Comparison of ENCODE assay signal across 14 cellular contexts in genomic region chr1:161171191-161171590, GRCh38. TPM values are rescaled to one million over a fixed set of nuclear protein-coding genes. Genes with fewer than 3 reads are reported as not detected.
A peak's percentile ranks its signal among the peaks of the same experiment; 100 is the strongest.
DNase-seq lines count a peak whose midpoint lies in the region; ATAC-seq, FAIRE-seq and TF ChIP-seq lines count a peak whose summit lies in the region.
"Had no signal": no experiment of that assay in that cellular context is flagged by ENCODE, and none has a peak within 500 bp of the region (broad histone marks: within the 10 kb centered on the region; RNA-seq: fewer than 3 reads in every experiment).

No MANE protein-coding gene starts in this region.

- peak; percentile 29 to 51 (median 46); a peak in 5 of 6 replicates for TF ChIP-seq CTCF in HCT116 (IDR thresholded peaks at IDR 0.05 in 2 of 3, conservative IDR thresholded peaks at IDR 0.05 in 1 of 3; ENCODE audit: borderline replicate concordance in 1 of 3, insufficient read depth in 1 of 3, low read depth in 2 of 3, low read length in 2 of 3)
- TF ChIP-seq CTCF in astrocyte of the cerebellum (IDR thresholded peaks at IDR 0.05; ENCODE audit: low read depth, low read length, missing control alignments): peak; percentile 23
- TF ChIP-seq CTCF in neural crest cell (conservative IDR thresholded peaks at IDR 0.05): no peak
- no peak for TF ChIP-seq CTCF in kidney (IDR thresholded peaks at IDR 0.05; ENCODE audit: borderline replicate concordance, extremely low read depth, insufficient read depth)

- no peak overlapping the region for H2AFZ ChIP-seq in HCT116 (ENCODE audit: low read depth, low read length, poor library complexity, severe bottlenecking)

- RAD21 ChIA-PET in HCT116 (lab: Charles Lee; ENCODE audit: low non-redundant PET in 1 of 2, low total read pairs in 2 of 2, uncharacterized antibody in 2 of 2, unreplicated experiment in 2 of 2): no interaction called here

- peak overlapping the region; percentile 76 for H3K4me3 Mint-ChIP-seq in neural crest cell

- ATAC-seq in HCT116: no peak
- no peak for ATAC-seq in HG03521 (IDR thresholded peaks at IDR 0.05; ENCODE audit: unreplicated experiment)
- ATAC-seq in HG03039 (IDR thresholded peaks at IDR 0.05; ENCODE audit: unreplicated experiment): no peak

- no TSS peak for BruUV-seq in HCT116 (replicated peaks; lab: Mats Ljungman, UMichigan)

- H3K27ac Mint-ChIP-seq in neural crest cell (ENCODE audit: unreplicated experiment): no peak overlapping the region

- peaks cover 3% of the 10 kb centered on the region for H3K36me3 Mint-ChIP-seq in neural crest cell (ENCODE audit: low read depth)

- H3K4me1 Mint-ChIP-seq in neural crest cell: peaks cover 25% of the 10 kb centered on the region

- CTCF ChIA-PET in HCT116 (lab: Charles Lee): interaction anchor here (1.0 to 1.5 kb wide), 2 partner anchors 56 to 210 kb away, joined by 3 read pairs; no protein-coding TSS in a partner anchor

- no peaks in the 10 kb centered on the region for H3K9me2 ChIP-seq in HCT116 (ENCODE audit: insufficient read depth)

- H3K4me2 ChIP-seq in HCT116 (ENCODE audit: low read length): no peak overlapping the region

- H3K4me1 ChIP-seq in HCT116 (ENCODE audit: control insufficient read depth in 1 of 2, insufficient read depth in 2 of 2, low read length in 2 of 2) (peaks cover 4 to 19% of the 10 kb centered on the region in 2 experiments; a peak in 3 of 4 replicates), kidney (ENCODE audit: control insufficient read depth in 1 of 2, insufficient read depth in 1 of 2, low read depth in 1 of 2, low read length in 2 of 2) (peaks cover 7 to 18% of the 10 kb centered on the region in 2 donors)

- no peak for TF ChIP-seq RAD21 in HCT116 (IDR thresholded peaks at IDR 0.05; ENCODE audit: low read depth)

- H3K9me3 ChIP-seq in HCT116 (ENCODE audit: control insufficient read depth in 1 of 2, insufficient read depth in 1 of 2, low read depth in 1 of 2, low read length in 2 of 2) (no peaks in the 10 kb centered on the region), kidney (ENCODE audit: control insufficient read depth in 1 of 2, low read length in 2 of 2) (no peaks in the 10 kb centered on the region)
- H3K9me3 ChIP-seq: upper lobe of left lung had no signal

- H3K36me3 ChIP-seq in HCT116 (ENCODE audit: control insufficient read depth in 1 of 2, insufficient read depth in 2 of 2, low read length in 2 of 2) (peaks cover 21 to 38% of the 10 kb centered on the region in 2 experiments; a peak in 3 of 4 replicates), kidney (ENCODE audit: control insufficient read depth in 1 of 2, insufficient read depth in 2 of 2, low read length in 2 of 2) (peaks cover 20 to 62% of the 10 kb centered on the region in 2 donors)

- H3K9me3 Mint-ChIP-seq in neural crest cell: no peaks in the 10 kb centered on the region

- H4K20me1 ChIP-seq in HCT116 (ENCODE audit: insufficient read depth): no peaks in the 10 kb centered on the region

- H3K9ac ChIP-seq in HCT116 (ENCODE audit: low read length) (no peak overlapping the region), kidney (ENCODE audit: low read length in 2 of 2) (no peak overlapping the region)

- no peak for TF ChIP-seq POLR2A in HCT116 (IDR thresholded peaks at IDR 0.05; ENCODE audit: borderline replicate concordance, extremely low read depth, insufficient read depth, insufficient read length)

- peak; percentile 29 for DNase-seq in NCI-H82 (lab: John Stamatoyannopoulos, UW)
- no peak for DNase-seq in NCI-H82 treated with DMSO at 0.1 percent for 48 hours (lab: John Stamatoyannopoulos, UW; ENCODE audit: unreplicated experiment)
- no peak for DNase-seq in HCT116 (ENCODE audit: low read depth, low spot score)
- DNase-seq in astrocyte of the cerebellum (ENCODE audit: low read depth): no peak
- DNase-seq in neural crest cell (ENCODE audit: low read depth, low spot score): no peak
- DNase-seq in kidney: no peak
- DNase-seq: DMS53, erythroblast, NCI-H2029, nucleus accumbens, upper lobe of left lung had no signal

- intact Hi-C loops in HCT116 (cut with micrococcal nuclease): no loop called here
- intact Hi-C loops in kidney (cut with DNase I): no loop called here

- H3K27me3 Mint-ChIP-seq in neural crest cell (ENCODE audit: low read depth): no peaks in the 10 kb centered on the region

- H3K27me3 ChIP-seq in HCT116 (ENCODE audit: insufficient read depth, low read length): no peaks in the 10 kb centered on the region
- H3K27me3 ChIP-seq: upper lobe of left lung had no signal

- POLR2A ChIA-PET in HCT116 (lab: Charles Lee): no interaction called here

- no peak overlapping the region for H3K27ac ChIP-seq in HCT116 (ENCODE audit: low read depth, low read length)
- no peak overlapping the region for H3K27ac ChIP-seq in kidney (ENCODE audit: low read depth in 2 of 2, low read length in 2 of 2)

- in situ Hi-C loops in astrocyte of the cerebellum (cut with HindIII; ENCODE audit: low sequenced_read_pairs): no loop called here

- H3K4me3 ChIP-seq in HCT116 (replicated peaks in 1 of 2; ENCODE audit: low read depth in 1 of 2, low read length in 2 of 2) (no peak overlapping the region), astrocyte of the cerebellum (ENCODE audit: low read depth, low read length) (no peak overlapping the region), kidney (ENCODE audit: low read length in 2 of 2) (no peak overlapping the region)
- H3K4me3 ChIP-seq: upper lobe of left lung had no signal

- no peak for FAIRE-seq in kidney (lab: Jason Lieb, UNC)

- peaks cover 9% of the 10 kb centered on the region; the same call in 1 of the 2 replicates for H3K79me2 ChIP-seq in HCT116 (ENCODE audit: insufficient read depth, low read length)

TF ChIP-seq in HCT116, 20 proteins besides CTCF, POLR2A, EP300 and RAD21:
- TF ChIP-seq POLR2AphosphoS5 (IDR thresholded peaks at IDR 0.05; ENCODE audit: low read depth, low read length) (no peak), EZH2 (IDR thresholded peaks at IDR 0.05) (no peak), YY1 (IDR thresholded peaks at IDR 0.05; ENCODE audit: extremely low read depth, insufficient replicate concordance, low read depth, low read length) (no peak), TCF7L2 (IDR thresholded peaks at IDR 0.05; ENCODE audit: borderline replicate concordance, extremely low read depth, insufficient read depth, insufficient read length) (no peak), MAX (IDR thresholded peaks at IDR 0.05) (no peak), EZH2phosphoT487 (IDR thresholded peaks at IDR 0.05; ENCODE audit: borderline replicate concordance) (no peak), CBX3 (IDR thresholded peaks at IDR 0.05; ENCODE audit: low read depth) (no peak), ZBTB33 (IDR thresholded peaks at IDR 0.05; ENCODE audit: extremely low read depth, insufficient replicate concordance, low read length) (no peak), FOSL1 (IDR thresholded peaks at IDR 0.05; ENCODE audit: low read depth) (no peak), ZFX (IDR thresholded peaks at IDR 0.05) (no peak), SP1 (IDR thresholded peaks at IDR 0.05; ENCODE audit: low read depth) (no peak), EGR1 (IDR thresholded peaks at IDR 0.05; ENCODE audit: low read depth) (no peak)

RNA-seq across cellular contexts. Expression of gene PPOX, which starts 5.0 kb away (rescaled TPM):
- 24.2 TPM for total RNA-seq in HCT116 (2021; ENCODE audit: unreplicated experiment)
- 20.8 and 23.2 TPM in 2 replicates for polyA plus RNA-seq in HCT116 (2012)
- total RNA-seq in neural crest cell: 48.3 and 48.6 TPM in 2 replicates
- 23.6 TPM for total RNA-seq in kidney
- 29.4 TPM for polyA plus RNA-seq in kidney (ENCODE audit: insufficient read depth, low read depth, low replicate concordance)

RNA-seq across cellular contexts. Expression of gene B4GALT3, which starts 6.1 kb away (rescaled TPM):
- total RNA-seq in HCT116 (2021; ENCODE audit: unreplicated experiment) (53.7 TPM), neural crest cell (50.6 and 53.2 TPM in 2 replicates), kidney (22.9 TPM)
- polyA plus RNA-seq in HCT116 (2012): 53.9 and 56.5 TPM in 2 replicates
- 33.5 TPM for polyA plus RNA-seq in kidney (ENCODE audit: insufficient read depth, low read depth, low replicate concordance)

RNA-seq across cellular contexts. Expression of gene USP21, which starts 11.9 kb away (rescaled TPM):
- 22.1 TPM for total RNA-seq in HCT116 (2021; ENCODE audit: unreplicated experiment)
- 17.0 and 17.3 TPM in 2 replicates for polyA plus RNA-seq in HCT116 (2012)
- 41.6 and 45.2 TPM in 2 replicates for total RNA-seq in neural crest cell
- 26.3 TPM for total RNA-seq in kidney
- polyA plus RNA-seq in kidney (ENCODE audit: insufficient read depth, low read depth, low replicate concordance): 27.7 TPM

RNA-seq across cellular contexts. Expression of gene UFC1, which starts 17.4 kb away (rescaled TPM):
- 63.7 TPM for total RNA-seq in HCT116 (2021; ENCODE audit: unreplicated experiment)
- polyA plus RNA-seq in HCT116 (2012): 87.0 and 95.6 TPM in 2 replicates
- 77.2 and 80.9 TPM in 2 replicates for total RNA-seq in neural crest cell
- total RNA-seq in kidney: 96.9 TPM
- 175 TPM for polyA plus RNA-seq in kidney (ENCODE audit: insufficient read depth, low read depth, low replicate concordance)

RNA-seq across cellular contexts. Expression of gene ADAMTS4, which starts 27.7 kb away (rescaled TPM):
- not detected for total RNA-seq in HCT116 (2021; ENCODE audit: unreplicated experiment)
- 0.01 and 0.02 TPM in 2 replicates for polyA plus RNA-seq in HCT116 (2012)
- 4.6 and 4.8 TPM in 2 replicates for total RNA-seq in neural crest cell
- 14.0 TPM for total RNA-seq in kidney
- polyA plus RNA-seq in kidney (ENCODE audit: insufficient read depth, low read depth, low replicate concordance): 0.26 TPM
- total RNA-seq: A172 had no signal

Comparison
In these comparisons a context has a peak if more than half of its experiments do, and no peak if none do; other contexts are left out.
1. CTCF ChIP-seq: peak in HCT116 (3 of 3) and astrocyte of the cerebellum (single experiment); none in neural crest cell (single experiment) and kidney (single experiment).